ENCODE assay signal across 1 cellular context in genomic region chr7:881441-882234, GRCh38.
TF ChIP-seq lines count a peak whose summit lies in the region.

No MANE protein-coding gene starts in this region.

TF ChIP-seq in GM23338, 12 proteins besides CTCF, POLR2A, EP300 and RAD21 (continued from another document):
- TF ChIP-seq ZNF462 (CRISPR knock-in tag; IDR thresholded peaks at IDR 0.05) (no peak), ZNF114 (CRISPR knock-in tag; IDR thresholded peaks at IDR 0.05) (no peak), EZH2phosphoT487 (IDR thresholded peaks at IDR 0.05; ENCODE audit: unreplicated experiment) (no peak), NANOG (IDR thresholded peaks at IDR 0.05; ENCODE audit: borderline replicate concordance) (no peak), JUNB (IDR thresholded peaks at IDR 0.05; ENCODE audit: unreplicated experiment) (no peak)
